8 cellular contexts compared by ENCODE assay signal in the genomic region with DNA sequence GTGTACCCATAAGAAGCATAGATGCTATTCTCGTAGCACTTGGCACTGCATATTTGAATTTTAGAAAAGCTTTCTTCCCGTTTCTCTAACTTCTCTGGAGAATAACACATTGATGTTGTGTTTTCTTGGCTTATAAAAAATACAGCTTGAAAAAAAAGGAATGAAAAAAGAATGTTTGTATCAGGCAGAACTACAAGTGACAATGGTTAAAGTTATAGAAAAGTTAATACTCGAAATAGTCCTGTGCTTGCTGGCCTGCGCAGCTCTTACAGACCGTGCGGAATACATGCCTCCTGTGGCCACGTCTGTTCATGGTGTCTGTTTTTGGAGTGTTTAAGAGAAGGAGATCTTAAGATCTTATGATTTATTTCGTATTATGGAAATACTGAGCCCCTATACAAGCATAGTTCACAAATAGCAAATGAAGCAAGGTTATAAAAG. TPM values are rescaled to one million over a fixed set of nuclear protein-coding genes. Genes with fewer than 3 reads are reported as not detected.
DNase-seq lines count a peak whose midpoint lies in the region; ATAC-seq and TF ChIP-seq lines count a peak whose summit lies in the region.

No MANE protein-coding gene starts in this region.

- H3K4me3 Mint-ChIP-seq in activated naive CD4-positive, alpha-beta T cell treated with anti-CD3 and anti-CD28 coated beads, Interleukin-2, amount 10 ng/mL, durations not matched to agents 7 days and 5 days: peak overlapping the region; percentile 89

- no peaks in the 10 kb centered on the region for H3K36me3 Mint-ChIP-seq in activated naive CD4-positive, alpha-beta T cell treated with anti-CD3 and anti-CD28 coated beads, Interleukin-2, amount 10 ng/mL, durations not matched to agents 7 days and 5 days

- ATAC-seq in HG03045 (IDR thresholded peaks at IDR 0.05; ENCODE audit: unreplicated experiment): no peak
- no peak for ATAC-seq in GM18870 (IDR thresholded peaks at IDR 0.05; ENCODE audit: unreplicated experiment)

- H3K4me1 ChIP-seq in mesodermal cell (ENCODE audit: control insufficient read depth, insufficient read depth, low read length, poor library complexity, severe bottlenecking) (no peaks in the 10 kb centered on the region), vagina (peaks cover 10% of the 10 kb centered on the region)

- H3K4me3 ChIP-seq in mesodermal cell (ENCODE audit: extremely low read depth, insufficient read depth, low read length, poor library complexity, severe bottlenecking) (peak overlapping the region; percentile 47), vagina (peak overlapping the region; percentile 57 to 72)

- H3K4me1 Mint-ChIP-seq in activated naive CD4-positive, alpha-beta T cell treated with anti-CD3 and anti-CD28 coated beads, Interleukin-2, amount 10 ng/mL, durations not matched to agents 7 days and 5 days: peaks cover 13% of the 10 kb centered on the region

- CTCF ChIA-PET in activated naive CD4-positive, alpha-beta T cell treated with anti-CD3 and anti-CD28 coated beads, Interleukin-2, amount 10 ng/mL, durations not matched to agents 7 days and 5 days (lab: Charles Lee): interaction anchor here (0.6 to 1.5 kb wide), 2 partner anchors 13 to 39 kb away, joined by 3 read pairs; no protein-coding TSS in a partner anchor

- intact Hi-C loops in vagina (cut with DNase I): no loop called here

- TF ChIP-seq CTCF in vagina (IDR thresholded peaks at IDR 0.05): no peak

- no peaks in the 10 kb centered on the region for H3K9me3 Mint-ChIP-seq in activated naive CD4-positive, alpha-beta T cell treated with anti-CD3 and anti-CD28 coated beads, Interleukin-2, amount 10 ng/mL, durations not matched to agents 7 days and 5 days

- H3K27ac Mint-ChIP-seq in activated naive CD4-positive, alpha-beta T cell treated with anti-CD3 and anti-CD28 coated beads, Interleukin-2, amount 10 ng/mL, durations not matched to agents 7 days and 5 days: no peak overlapping the region

- H3K36me3 ChIP-seq in mesodermal cell (ENCODE audit: control insufficient read depth, insufficient read depth, low read length) (no peaks in the 10 kb centered on the region), vagina (no peaks in the 10 kb centered on the region)

- no peak for DNase-seq in activated naive CD4-positive, alpha-beta T cell treated with anti-CD3 and anti-CD28 coated beads, Interleukin-2, amount 10 ng/mL, durations not matched to agents 7 days and 5 days
- DNase-seq in activated naive CD4-positive, alpha-beta T cell treated with Interleukin-2 at 50 U/mL for 16 hours: no peak
- DNase-seq in Kasumi-1 (lab: John Stamatoyannopoulos, UW) (peak; percentile 75 to 76), caudate nucleus (lab: John Stamatoyannopoulos, UW) (peak in 1 of 61 donors; percentile 24), vagina (ENCODE audit: extremely low spot score in 2 of 2) (no peak)

- H3K27me3 Mint-ChIP-seq in activated naive CD4-positive, alpha-beta T cell treated with anti-CD3 and anti-CD28 coated beads, Interleukin-2, amount 10 ng/mL, durations not matched to agents 7 days and 5 days: peaks cover 12% of the 10 kb centered on the region

- H3K27me3 ChIP-seq in vagina: no peaks in the 10 kb centered on the region

- 88 to 100% methylated on average over 2 to 7 of the region's 8 CpGs for WGBS in mesodermal cell (ENCODE audit: insufficient coverage in 2 of 2), 2 experiments

- no peaks in the 10 kb centered on the region for H3K9me3 ChIP-seq in mesodermal cell (ENCODE audit: control insufficient read depth, low read length)
- H3K9me3 ChIP-seq in vagina: no peaks in the 10 kb centered on the region

- no peak for TF ChIP-seq POLR2A in vagina (IDR thresholded peaks at IDR 0.05)

- H3K27ac ChIP-seq in caudate nucleus (ENCODE audit: low read depth, low read length): peak overlapping the region; percentile 86
- no peak overlapping the region for H3K27ac ChIP-seq in mesodermal cell (ENCODE audit: low read depth, low read length, severe bottlenecking)
- peak overlapping the region; percentile 86 for H3K27ac ChIP-seq in vagina

RNA-seq across cellular contexts. Expression of a gene that starts 0.8 kb away (rescaled TPM):
- polyA plus RNA-seq in mesodermal cell (2013, experiment 1 of 2): 1.6 TPM
- 1.3 TPM for polyA plus RNA-seq in mesodermal cell (2013, experiment 2 of 2)
- total RNA-seq in vagina: 1.7 TPM

RNA-seq across cellular contexts. Expression of a gene that starts 41.1 kb away (rescaled TPM):
- polyA plus RNA-seq in mesodermal cell (2013, experiment 1 of 2): 151 TPM
- 160 TPM for polyA plus RNA-seq in mesodermal cell (2013, experiment 2 of 2)
- 135 TPM for total RNA-seq in vagina

RNA-seq across cellular contexts. Expression of a gene that starts 44.9 kb away (rescaled TPM):
- 11.5 TPM for polyA plus RNA-seq in mesodermal cell (2013, experiment 1 of 2)
- polyA plus RNA-seq in mesodermal cell (2013, experiment 2 of 2): 14.4 TPM
- 18.4 TPM for total RNA-seq in vagina

Comparison
In these comparisons a context has a peak if more than half of its experiments do, and no peak if none do; other contexts are left out.
1. DNase-seq: peak in Kasumi-1 (2 of 2); none in activated naive CD4-positive, alpha-beta T cell treated with anti-CD3 and anti-CD28 coated beads, Interleukin-2, amount 10 ng/mL, durations not matched to agents 7 days and 5 days (single experiment), activated naive CD4-positive, alpha-beta T cell treated with Interleukin-2 at 50 U/mL for 16 hours (single experiment) and vagina (0 of 2).